In genomic region chr4:53431052-53431451, GRCh38 we compare ENCODE assay signal across 19 cellular contexts. TPM values are rescaled to one million over a fixed set of nuclear protein-coding genes. Genes with fewer than 3 reads are reported as not detected.
A peak's percentile ranks its signal among the peaks of the same experiment; 100 is the strongest.
DNase-seq lines count a peak whose midpoint lies in the region; ATAC-seq, FAIRE-seq and TF ChIP-seq lines count a peak whose summit lies in the region.
"Had no signal": no experiment of that assay in that cellular context is flagged by ENCODE, and none has a peak within 500 bp of the region (broad histone marks: within the 10 kb centered on the region; RNA-seq: fewer than 3 reads in every experiment).

No MANE protein-coding gene starts in this region.

- peak overlapping the region; percentile 13 for H3K4me3 Mint-ChIP-seq in CD8-positive, alpha-beta T cell
- no peak overlapping the region for H3K4me3 Mint-ChIP-seq in T-helper 17 cell
- H3K4me3 Mint-ChIP-seq: activated CD4-positive, alpha-beta memory T cell treated with anti-CD3 and anti-CD28 coated beads, Interleukin-2, amount 10 ng/mL, durations not matched to agents 7 days and 5 days; activated naive CD4-positive, alpha-beta T cell treated with anti-CD3 and anti-CD28 coated beads, Interleukin-2, amount 50 U/mL, for 24 hours; activated T-cell treated with anti-CD3 and anti-CD28 coated beads, Interleukin-2, amount 50 U/mL, for 24 hours had no signal

- H3K27ac ChIP-seq in CD8-positive, alpha-beta T cell (ENCODE audit: low read depth, low read length) = no peak overlapping the region
- H3K27ac ChIP-seq: body of pancreas, transverse colon had no signal

- CTCF ChIA-PET in CD8-positive, alpha-beta T cell (lab: Charles Lee) = no interaction called here

- no peak for DNase-seq in CD8-positive, alpha-beta T cell
- DNase-seq in GM12892 (ENCODE audit: insufficient read length) (no peak), T-helper 17 cell (no peak), myocyte (ENCODE audit: low read depth) (peak; percentile 23), NCI-H1694 treated with DMSO at 0.1 percent for 48 hours (lab: John Stamatoyannopoulos, UW) (no peak), DMS53 treated with DMSO at 0.1 percent for 48 hours (lab: John Stamatoyannopoulos, UW; ENCODE audit: unreplicated experiment) (no peak), cerebellar nuclear complex (lab: John Stamatoyannopoulos, UW) (no peak)
- DNase-seq: activated CD4-positive, alpha-beta memory T cell treated with anti-CD3 and anti-CD28 coated beads, Interleukin-2, amount 10 ng/mL, durations not matched to agents 7 days and 5 days; activated CD4-positive, CD25-positive, alpha-beta regulatory T cell; activated T-cell treated with anti-CD3 and anti-CD28 coated beads, Interleukin-2, amount 50 U/mL, for 24 hours; body of pancreas; GOT3; left cardiac atrium; naive B cell; NCI-H146; T1000; transverse colon had no signal

- no peak for TF ChIP-seq CTCF in CD8-positive, alpha-beta T cell (IDR thresholded peaks at IDR 0.05)

- H3K27ac Mint-ChIP-seq in CD8-positive, alpha-beta T cell = no peak overlapping the region
- H3K27ac Mint-ChIP-seq in T-helper 17 cell = no peak overlapping the region
- H3K27ac Mint-ChIP-seq: activated CD4-positive, alpha-beta memory T cell treated with anti-CD3 and anti-CD28 coated beads, Interleukin-2, amount 10 ng/mL, durations not matched to agents 7 days and 5 days had no signal

- FAIRE-seq in GM12892 (lab: Jason Lieb, UNC) = peak; percentile 74

- H3K9me3 ChIP-seq in CD8-positive, alpha-beta T cell (ENCODE audit: low read length) = no peaks in the 10 kb centered on the region
- no peaks in the 10 kb centered on the region for H3K9me3 ChIP-seq in T-helper 17 cell (ENCODE audit: control insufficient read depth, low read length, poor library complexity, severe bottlenecking)
- H3K9me3 ChIP-seq: body of pancreas, transverse colon had no signal

- peak; percentile 56 for ATAC-seq in CD8-positive, alpha-beta T cell
- peak; percentile 72 for ATAC-seq in T-helper 17 cell
- no peak for ATAC-seq in HG02981 (IDR thresholded peaks at IDR 0.05; ENCODE audit: unreplicated experiment)
- ATAC-seq: body of pancreas, left cardiac atrium had no signal

- H3K27me3 ChIP-seq in CD8-positive, alpha-beta T cell (ENCODE audit: insufficient read depth, low read length) = no peaks in the 10 kb centered on the region
- H3K27me3 ChIP-seq: body of pancreas, transverse colon had no signal

- H3K4me1 ChIP-seq in CD8-positive, alpha-beta T cell (ENCODE audit: insufficient read depth, low read length) = peaks cover 8% of the 10 kb centered on the region
- H3K4me1 ChIP-seq: body of pancreas, transverse colon had no signal

- TF ChIP-seq POLR2A in GM12892 (IDR thresholded peaks at IDR 0.05; ENCODE audit: low read depth, low read length) = no peak

- H3K9me3 Mint-ChIP-seq in CD8-positive, alpha-beta T cell = no peaks in the 10 kb centered on the region
- H3K9me3 Mint-ChIP-seq: activated CD4-positive, alpha-beta memory T cell treated with anti-CD3 and anti-CD28 coated beads, Interleukin-2, amount 10 ng/mL, durations not matched to agents 7 days and 5 days; activated naive CD4-positive, alpha-beta T cell treated with anti-CD3 and anti-CD28 coated beads, Interleukin-2, amount 50 U/mL, for 24 hours; activated T-cell treated with anti-CD3 and anti-CD28 coated beads, Interleukin-2, amount 50 U/mL, for 24 hours; naive B cell had no signal

- intact Hi-C loops in CD8-positive, alpha-beta T cell (cut with DNase I, micrococcal nuclease) = loop anchor here in 1 of 2 experiments (5.0 kb wide), 1 partner anchor 54 kb away; the partner anchor contains the start of gene FIP1L1

- H3K4me1 Mint-ChIP-seq in CD8-positive, alpha-beta T cell (ENCODE audit: low read depth) = peaks cover 27% of the 10 kb centered on the region
- peaks cover 14% of the 10 kb centered on the region for H3K4me1 Mint-ChIP-seq in T-helper 17 cell

- no peak overlapping the region for H3K4me3 ChIP-seq in CD8-positive, alpha-beta T cell (ENCODE audit: low read depth, low read length)
- H3K4me3 ChIP-seq: body of pancreas, transverse colon had no signal

- H3K36me3 ChIP-seq in CD8-positive, alpha-beta T cell (ENCODE audit: insufficient read depth, low read length) = peaks cover 9% of the 10 kb centered on the region

- POLR2A ChIA-PET in CD8-positive, alpha-beta T cell (lab: Charles Lee) = no interaction called here

- no peaks in the 10 kb centered on the region for H3K27me3 Mint-ChIP-seq in CD8-positive, alpha-beta T cell (ENCODE audit: low read depth)
- H3K27me3 Mint-ChIP-seq in T-helper 17 cell = no peaks in the 10 kb centered on the region
- H3K27me3 Mint-ChIP-seq: activated CD4-positive, alpha-beta memory T cell treated with anti-CD3 and anti-CD28 coated beads, Interleukin-2, amount 10 ng/mL, durations not matched to agents 7 days and 5 days; activated naive CD4-positive, alpha-beta T cell treated with anti-CD3 and anti-CD28 coated beads, Interleukin-2, amount 50 U/mL, for 24 hours; activated T-cell treated with anti-CD3 and anti-CD28 coated beads, Interleukin-2, amount 50 U/mL, for 24 hours; naive B cell had no signal

- peaks cover 72% of the 10 kb centered on the region for H3K36me3 Mint-ChIP-seq in CD8-positive, alpha-beta T cell
- H3K36me3 Mint-ChIP-seq in T-helper 17 cell (ENCODE audit: low read depth) = peaks cover 3% of the 10 kb centered on the region

RNA-seq across cellular contexts. Expression of gene FIP1L1, which starts 53.6 kb away (rescaled TPM):
- total RNA-seq in CD8-positive, alpha-beta T cell = 10 to 100 TPM; 56.9 to 59.9 TPM
- polyA plus RNA-seq in GM12892 (2012; ENCODE audit: missing spikeins) = 59.0 TPM
- 10 to 100 TPM; 57.5 to 80.7 TPM for total RNA-seq in T-helper 17 cell
- total RNA-seq in myocyte = 44.3 and 51.3 TPM in 2 replicates
- polyA plus RNA-seq in myocyte (2012) = 26.5 TPM
